Comparison of ENCODE assay signal across 8 cellular contexts in genomic region chr5:172114875-172115422, GRCh38.
DNase-seq lines count a peak whose midpoint lies in the region; ATAC-seq lines count a peak whose summit lies in the region.

No MANE protein-coding gene starts in this region.

- ATAC-seq in GM19438 (IDR thresholded peaks at IDR 0.05; ENCODE audit: low read depth, unreplicated experiment): peak; percentile 40
- peak; percentile 48 for ATAC-seq in HG03378 (IDR thresholded peaks at IDR 0.05; ENCODE audit: unreplicated experiment)

- peak overlapping the region; percentile 73 for H3K27ac ChIP-seq in effector memory CD4-positive, alpha-beta T cell (ENCODE audit: insufficient read depth, low read length, poor library complexity, severe bottlenecking)

- no peaks in the 10 kb centered on the region for H3K27me3 ChIP-seq in effector memory CD4-positive, alpha-beta T cell (replicated peaks; ENCODE audit: control insufficient read depth, insufficient read depth, low read length, poor library complexity, severe bottlenecking)

- peaks cover 23% of the 10 kb centered on the region for H3K36me3 ChIP-seq in effector memory CD4-positive, alpha-beta T cell (ENCODE audit: control insufficient read depth, insufficient read depth, low read length)

- no peaks in the 10 kb centered on the region for H3K9me3 ChIP-seq in effector memory CD4-positive, alpha-beta T cell (ENCODE audit: control insufficient read depth, low read length)

- peak overlapping the region; percentile 22 for H3K4me3 ChIP-seq in effector memory CD4-positive, alpha-beta T cell (ENCODE audit: insufficient read depth, low read depth, low read length, poor library complexity, severe bottlenecking)

- peak; percentile 80 for DNase-seq in activated CD4-positive, CD25-positive, alpha-beta regulatory T cell treated with anti-CD3 and anti-CD28 coated beads, Interleukin-2, amount 50 U/mL, for 72 hours
- peak; percentile 46 to 63 (median 56) for DNase-seq in effector memory CD4-positive, alpha-beta T cell
- peak; percentile 83 for DNase-seq in stimulated activated CD4-positive, alpha-beta T cell treated with anti-CD3 and anti-CD28 coated beads, Interleukin-4, amount 100 ng/mL, for 24 hours
- DNase-seq in DMS79 treated with DMSO at 0.1 percent for 48 hours (lab: John Stamatoyannopoulos, UW): no peak
- DNase-seq in NCI-H748 treated with DMSO at 0.1 percent for 48 hours (lab: John Stamatoyannopoulos, UW): no peak
- DNase-seq in RPMI8226: no peak

- H3K4me1 ChIP-seq in effector memory CD4-positive, alpha-beta T cell (ENCODE audit: control insufficient read depth, insufficient read depth, low read length, poor library complexity, severe bottlenecking): peaks cover 63% of the 10 kb centered on the region

Comparison
In these comparisons a context has a peak if more than half of its experiments do, and no peak if none do; other contexts are left out.
1. DNase-seq: peak in activated CD4-positive, CD25-positive, alpha-beta regulatory T cell treated with anti-CD3 and anti-CD28 coated beads, Interleukin-2, amount 50 U/mL, for 72 hours (single experiment), effector memory CD4-positive, alpha-beta T cell (3 of 3) and stimulated activated CD4-positive, alpha-beta T cell treated with anti-CD3 and anti-CD28 coated beads, Interleukin-4, amount 100 ng/mL, for 24 hours (single experiment); none in DMS79 treated with DMSO at 0.1 percent for 48 hours (single experiment), NCI-H748 treated with DMSO at 0.1 percent for 48 hours (single experiment) and RPMI8226 (single experiment).